8 cellular contexts compared by ENCODE assay signal in the genomic region with DNA sequence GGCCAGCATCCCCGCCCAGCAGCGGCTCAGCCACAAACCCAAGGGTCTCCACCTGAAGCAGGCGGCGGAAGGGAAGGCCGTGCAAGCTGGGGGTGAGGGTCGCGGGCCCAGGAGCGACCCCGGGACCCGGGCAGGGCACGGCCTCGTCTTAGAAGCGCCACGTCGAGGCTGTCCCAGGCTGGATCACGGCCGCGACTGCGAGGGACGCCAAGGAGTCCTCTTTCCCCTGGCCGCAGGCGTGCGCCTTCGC. TPM values are rescaled to one million over a fixed set of nuclear protein-coding genes. Genes with fewer than 3 reads are reported as not detected.
A peak's percentile ranks its signal among the peaks of the same experiment; 100 is the strongest.
DNase-seq lines count a peak whose midpoint lies in the region; ATAC-seq and TF ChIP-seq lines count a peak whose summit lies in the region.

No MANE protein-coding gene starts in this region.

- DNase-seq in SJSA1 (ENCODE audit: low read depth in 1 of 2, low spot score in 2 of 2) (no peak), foreskin keratinocyte (no peak), sigmoid colon (no peak), LoVo (ENCODE audit: low spot score) (no peak), NCI-H1092 treated with DMSO at 0.1 percent for 48 hours (lab: John Stamatoyannopoulos, UW) (no peak), erythroblast (lab: John Stamatoyannopoulos, UW) (no peak)
- no peak for DNase-seq in effector CD8-positive, alpha-beta T cell (lab: John Stamatoyannopoulos, UW)

- no peak for TF ChIP-seq EP300 in sigmoid colon (IDR thresholded peaks at IDR 0.05)

- 0 to 1% methylated on average over 24 of the region's 24 CpGs for WGBS in sigmoid colon, 2 donors

- H3K4me1 ChIP-seq in SJSA1 (replicated peaks) (peaks cover 20% of the 10 kb centered on the region), foreskin keratinocyte (peaks cover 6% of the 10 kb centered on the region), sigmoid colon (peaks cover 0 to 18% (median 14%) of the 10 kb centered on the region in 4 donors)

- ATAC-seq in GM18873 (IDR thresholded peaks at IDR 0.05; ENCODE audit: low FRiP score, unreplicated experiment) (peak; percentile 3), foreskin keratinocyte (peak; percentile 37)

- peak overlapping the region; percentile 85 for H3K27ac ChIP-seq in SJSA1
- H3K27ac ChIP-seq in foreskin keratinocyte, result peak overlapping the region; percentile 70
- H3K27ac ChIP-seq in sigmoid colon, result peak overlapping the region; percentile 73 to 81 (median 76)

- H3K4me3 ChIP-seq in SJSA1 (peak overlapping the region; percentile 98), sigmoid colon (peak overlapping the region; percentile 57 to 91 (median 80))

- no peaks in the 10 kb centered on the region for H3K27me3 ChIP-seq in SJSA1 (replicated peaks)
- no peaks in the 10 kb centered on the region for H3K27me3 ChIP-seq in foreskin keratinocyte
- H3K27me3 ChIP-seq in sigmoid colon, result no peaks in the 10 kb centered on the region

- H3K36me3 ChIP-seq in SJSA1 (peaks cover 44% of the 10 kb centered on the region), sigmoid colon (peaks cover 0 to 11% (median 0%) of the 10 kb centered on the region in 4 donors)

- no peak for TF ChIP-seq POLR2A in sigmoid colon (IDR thresholded peaks at IDR 0.05)
- no peak for TF ChIP-seq POLR2A in erythroblast (IDR thresholded peaks at IDR 0.05; ENCODE audit: low read length)

- TF ChIP-seq CTCF in foreskin keratinocyte (conservative IDR thresholded peaks at IDR 0.05), result no peak
- TF ChIP-seq CTCF in sigmoid colon (IDR thresholded peaks at IDR 0.05), result peak in 2 of 4 experiments; percentile 7 to 8

- no peaks in the 10 kb centered on the region for H3K9me3 ChIP-seq in SJSA1 (replicated peaks)
- no peaks in the 10 kb centered on the region for H3K9me3 ChIP-seq in sigmoid colon

- intact Hi-C loops in sigmoid colon (cut with DNase I), result loop anchor here (2.0 to 5.0 kb wide), 5 partner anchors 38 to 454 kb away; partner anchors contain the start of genes ABCA3 and FLYWCH2

RNA-seq across cellular contexts. Expression of gene CCNF, which starts 0.5 kb away (rescaled TPM):
- 43.4 and 48.2 TPM in 2 replicates for total RNA-seq in SJSA1 (2014; rRNA removed; shearing (Covaris generic))
- total RNA-seq in foreskin keratinocyte (29.1 and 35.7 TPM in 2 replicates), sigmoid colon (1 to 10 TPM in 2 of 4 donors, under 1 TPM in 2; 0.71 to 1.9 (median 1.1) TPM)
- polyA plus RNA-seq in foreskin keratinocyte (11.5 and 15.6 TPM in 2 replicates), sigmoid colon (10 to 100 TPM in 1 of 3 donors, 1 to 10 TPM in 1, under 1 TPM in 1; 0.60 to 11.6 (median 1.2) TPM)

RNA-seq across cellular contexts. Expression of gene TEDC2, which starts 31.2 kb away (rescaled TPM):
- total RNA-seq in SJSA1 (2014; rRNA removed; shearing (Covaris generic)), result 22.3 and 36.3 TPM in 2 replicates
- 17.7 and 19.8 TPM in 2 replicates for total RNA-seq in foreskin keratinocyte
- polyA plus RNA-seq in foreskin keratinocyte, result 21.6 and 22.6 TPM in 2 replicates
- 1 to 10 TPM in 1 of 4 donors, not detected in 3; 8.3 TPM for total RNA-seq in sigmoid colon
- polyA plus RNA-seq in sigmoid colon, result 10 to 100 TPM in 1 of 3 donors, 1 to 10 TPM in 1, under 1 TPM in 1; 0.60 to 10.6 (median 2.3) TPM

RNA-seq across cellular contexts. Expression of gene NTN3, which starts 42.4 kb away (rescaled TPM):
- total RNA-seq in SJSA1 (2014; rRNA removed; shearing (Covaris generic)), result 0.24 TPM in 1 of 2 replicates, not detected in the other
- total RNA-seq in foreskin keratinocyte (0.04 and 0.07 TPM in 2 replicates), sigmoid colon (under 1 TPM in 1 of 4 donors, not detected in 3; 0.83 TPM)
- polyA plus RNA-seq in foreskin keratinocyte (not detected in 2 replicates), sigmoid colon (under 1 TPM in 1 of 3 donors, not detected in 2; 0.13 TPM)

RNA-seq across cellular contexts. Expression of gene TBC1D24, which starts 46.2 kb away (rescaled TPM):
- total RNA-seq in SJSA1 (2014; rRNA removed; shearing (Covaris generic)), result 8.4 and 9.3 TPM in 2 replicates
- 7.7 and 7.8 TPM in 2 replicates for total RNA-seq in foreskin keratinocyte
- polyA plus RNA-seq in foreskin keratinocyte, result 2.5 and 2.9 TPM in 2 replicates
- 10 to 100 TPM in 2 of 4 donors, 1 to 10 TPM in 2; 5.9 to 16.1 (median 10.5) TPM for total RNA-seq in sigmoid colon
- polyA plus RNA-seq in sigmoid colon, result 1 to 10 TPM in 2 of 3 donors, under 1 TPM in 1; 0.60 to 6.5 (median 1.4) TPM

Comparison
In these comparisons a context has a peak if more than half of its experiments do, and no peak if none do; other contexts are left out.
1. RNA of gene CCNF, which starts 0.5 kb away (total RNA-seq): 43.4 to 48.2 TPM in SJSA1 and 29.1 to 35.7 TPM in foreskin keratinocyte; 0.71 to 1.9 TPM in sigmoid colon; every median in the first group is over 10 times any median in the second.
2. Peak in every context shown above with its lines, with median percentiles within 50 percentile points of each other: H3K27ac ChIP-seq.